In genomic region chr4:165006886-165007285, GRCh38 we compare ENCODE assay signal across 38 cellular contexts. TPM values are rescaled to one million over a fixed set of nuclear protein-coding genes. Genes with fewer than 3 reads are reported as not detected.
"Had no signal": no experiment of that assay in that cellular context is flagged by ENCODE, and none has a peak within 500 bp of the region (broad histone marks: within the 10 kb centered on the region; RNA-seq: fewer than 3 reads in every experiment).

No MANE protein-coding gene starts in this region.

- H3K27ac ChIP-seq: ascending aorta, cardiac muscle cell, KMS-11, Peyer's patch, SJSA1 had no signal

- H3K4me1 ChIP-seq: ascending aorta, Peyer's patch, SJSA1 had no signal

- H3K9me2 ChIP-seq: SK-N-SH had no signal

- H3K27me3 ChIP-seq: ascending aorta, cardiac muscle cell, Peyer's patch had no signal

- H3K4me3 ChIP-seq: ascending aorta, cardiac muscle cell, Peyer's patch, SJSA1 had no signal

- ATAC-seq: activated CD4-positive, alpha-beta T cell treated with anti-CD3 and anti-CD28 coated beads for 36 hours; activated CD4-positive, CD25-positive, alpha-beta regulatory T cell treated with anti-CD3 and anti-CD28 coated beads, Interleukin-2, amount 50 U/mL, for 24 hours; activated CD8-positive, alpha-beta T cell treated with anti-CD3 and anti-CD28 coated beads, Interleukin-2, amount 10 ng/mL, durations not matched to agents 7 days and 5 days; PC-3 had no signal

- DNase-seq: activated CD4-positive, alpha-beta T cell treated with anti-CD3 and anti-CD28 coated beads for 36 hours; activated CD4-positive, alpha-beta T cell treated with anti-CD3 and anti-CD28 coated beads, Interleukin-2, amount 10 ng/mL, durations not matched to agents 7 days and 5 days; activated CD4-positive, alpha-beta T cell treated with anti-CD3 and anti-CD28 coated beads, Interleukin-2, amount 50 U/mL, for 48 hours; activated CD8-positive, alpha-beta T cell treated with anti-CD3 and anti-CD28 coated beads, Interleukin-2, amount 10 ng/mL, durations not matched to agents 7 days and 5 days; activated gamma-delta T cell; activated naive CD4-positive, alpha-beta T cell treated with Interleukin-2 at 50 U/mL for 16 hours; activated naive CD8-positive, alpha-beta T cell treated with anti-CD3 and anti-CD28 coated beads, Interleukin-2, amount 10 ng/mL, durations not matched to agents 7 days and 5 days; activated T-cell treated with anti-CD3 and anti-CD28 coated beads, Interleukin-2, amount 50 U/mL, for 24 hours; amygdala; MM.1S; MV-4-11; NCI-H1092; NCI-H1694 treated with DMSO at 0.1 percent for 48 hours; NCI-H2029; NCI-H2227 treated with DMSO at 0.1 percent for 48 hours; NCI-H446; NCI-H510A treated with DMSO at 0.1 percent for 48 hours; NCI-H526 treated with DMSO at 0.1 percent for 48 hours; NCI-H774; NK-92 treated with Interleukin-12 subunit alpha and Interleukin-12 subunit beta, amount 100 ng/mL, for 24 hours; PC-3; Peyer's patch; RPMI8226; SHP77 treated with DMSO at 0.1 percent for 48 hours; SK-N-SH had no signal

- H3K36me3 ChIP-seq: ascending aorta, cardiac muscle cell, Peyer's patch, SJSA1 had no signal

- H3K4me2 ChIP-seq: KMS-11, SK-N-SH had no signal

- H3K4me1 Mint-ChIP-seq: activated naive CD4-positive, alpha-beta T cell treated with anti-CD3 and anti-CD28 coated beads, Interleukin-2, amount 50 U/mL, for 24 hours; central memory CD8-positive, alpha-beta T cell had no signal

- H3K9ac ChIP-seq: KMS-11, SK-N-SH had no signal

- H3K9me3 Mint-ChIP-seq: activated CD4-positive, alpha-beta T cell treated with anti-CD3 and anti-CD28 coated beads, Interleukin-2, amount 10 ng/mL, durations not matched to agents 7 days and 5 days; activated naive CD4-positive, alpha-beta T cell treated with anti-CD3 and anti-CD28 coated beads, Interleukin-2, amount 50 U/mL, for 24 hours; activated naive CD8-positive, alpha-beta T cell treated with anti-CD3 and anti-CD28 coated beads, Interleukin-2, amount 10 ng/mL, durations not matched to agents 7 days and 5 days; activated T-cell treated with anti-CD3 and anti-CD28 coated beads, Interleukin-2, amount 50 U/mL, for 24 hours; activated T-helper 2 cell treated with anti-CD3 and anti-CD28 coated beads, Interferon-gamma antibody, Interleukin-2, Interleukin-4, amounts not matched to agents 10 μg/mL and 5 μg/mL and 100 μg/mL, durations not matched to agents 14 hours and 24 hours and 36 hours; central memory CD8-positive, alpha-beta T cell; T-helper 1 cell treated with Interleukin-12 subunit alpha and Interleukin-12 subunit beta and Interleukin-4 antibody, amounts not matched to agents 30 μg/mL and 1 μg/mL, for 36 hours; T-helper 2 cell treated with Interferon-gamma antibody and Interleukin-4, amounts not matched to agents 5 μg/mL and 100 μg/mL, for 36 hours had no signal

- H3K4me3 Mint-ChIP-seq: activated CD4-positive, alpha-beta T cell treated with anti-CD3 and anti-CD28 coated beads for 36 hours; activated CD4-positive, alpha-beta T cell treated with anti-CD3 and anti-CD28 coated beads, Interleukin-2, amount 10 ng/mL, durations not matched to agents 7 days and 5 days; activated CD8-positive, alpha-beta T cell treated with anti-CD3 and anti-CD28 coated beads, Interleukin-2, amount 10 ng/mL, durations not matched to agents 7 days and 5 days; activated naive CD4-positive, alpha-beta T cell treated with anti-CD3 and anti-CD28 coated beads, Interleukin-2, amount 50 U/mL, for 24 hours; activated naive CD8-positive, alpha-beta T cell treated with anti-CD3 and anti-CD28 coated beads, Interleukin-2, amount 10 ng/mL, durations not matched to agents 7 days and 5 days; activated T-cell treated with anti-CD3 and anti-CD28 coated beads, Interleukin-2, amount 50 U/mL, for 24 hours; central memory CD8-positive, alpha-beta T cell; T-helper 1 cell treated with Interleukin-12 subunit alpha and Interleukin-12 subunit beta and Interleukin-4 antibody, amounts not matched to agents 30 μg/mL and 1 μg/mL, for 36 hours; T-helper 2 cell treated with Interferon-gamma antibody and Interleukin-4, amounts not matched to agents 5 μg/mL and 100 μg/mL, for 36 hours had no signal

- FAIRE-seq: TTC549 had no signal

- H3K27me3 Mint-ChIP-seq: central memory CD8-positive, alpha-beta T cell had no signal

- H3K9me3 ChIP-seq: ascending aorta, Peyer's patch, SJSA1, SK-N-SH had no signal

- H3K27ac Mint-ChIP-seq: activated CD4-positive, alpha-beta T cell treated with anti-CD3 and anti-CD28 coated beads for 36 hours; activated CD4-positive, alpha-beta T cell treated with anti-CD3 and anti-CD28 coated beads, Interleukin-2, amount 10 ng/mL, durations not matched to agents 7 days and 5 days; activated CD8-positive, alpha-beta T cell treated with anti-CD3 and anti-CD28 coated beads, Interleukin-2, amount 10 ng/mL, durations not matched to agents 7 days and 5 days; activated naive CD4-positive, alpha-beta T cell treated with anti-CD3 and anti-CD28 coated beads, Interleukin-2, amount 50 U/mL, for 24 hours; activated T-cell treated with anti-CD3 and anti-CD28 coated beads, Interleukin-2, amount 50 U/mL, for 24 hours; activated T-helper 2 cell treated with anti-CD3 and anti-CD28 coated beads, Interferon-gamma antibody, Interleukin-2, Interleukin-4, amounts not matched to agents 10 μg/mL and 5 μg/mL and 100 μg/mL, durations not matched to agents 14 hours and 24 hours and 36 hours; T-helper 2 cell treated with Interferon-gamma antibody and Interleukin-4, amounts not matched to agents 5 μg/mL and 100 μg/mL, for 36 hours had no signal

- H3K36me3 Mint-ChIP-seq: activated naive CD4-positive, alpha-beta T cell treated with anti-CD3 and anti-CD28 coated beads, Interleukin-2, amount 50 U/mL, for 24 hours; activated naive CD8-positive, alpha-beta T cell treated with anti-CD3 and anti-CD28 coated beads, Interleukin-2, amount 10 ng/mL, durations not matched to agents 7 days and 5 days had no signal

RNA-seq across cellular contexts. Expression of gene TRIM60, which starts 24.9 kb away (rescaled TPM):
- total RNA-seq: activated CD4-positive, alpha-beta T cell treated with anti-CD3 and anti-CD28 coated beads for 36 hours; activated CD4-positive, alpha-beta T cell treated with anti-CD3 and anti-CD28 coated beads, Interleukin-2, amount 10 ng/mL, durations not matched to agents 7 days and 5 days; activated CD8-positive, alpha-beta T cell treated with anti-CD3 and anti-CD28 coated beads, Interleukin-2, amount 10 ng/mL, durations not matched to agents 7 days and 5 days; activated naive CD8-positive, alpha-beta T cell treated with anti-CD3 and anti-CD28 coated beads, Interleukin-2, amount 10 ng/mL, durations not matched to agents 7 days and 5 days; activated T-helper 2 cell treated with anti-CD3 and anti-CD28 coated beads, Interferon-gamma antibody, Interleukin-2, Interleukin-4, amounts not matched to agents 10 μg/mL and 5 μg/mL and 100 μg/mL, durations not matched to agents 14 hours and 24 hours and 36 hours; ascending aorta; cardiac muscle cell; LHCN-M2; PC-3; Peyer's patch; SJSA1 had no signal
- polyA plus RNA-seq: adipose tissue, cardiac muscle cell, SK-N-SH had no signal

RNA-seq across cellular contexts. Expression of gene TRIM61, which starts 29.4 kb away (rescaled TPM):
- total RNA-seq: ascending aorta, LHCN-M2, PC-3, SJSA1 had no signal
- polyA plus RNA-seq: SK-N-SH had no signal

RNA-seq across cellular contexts. Expression of gene TRIM75, which starts 46.8 kb away (rescaled TPM):
- total RNA-seq: activated CD4-positive, alpha-beta T cell treated with anti-CD3 and anti-CD28 coated beads for 36 hours; activated CD4-positive, alpha-beta T cell treated with anti-CD3 and anti-CD28 coated beads, Interleukin-2, amount 10 ng/mL, durations not matched to agents 7 days and 5 days; activated CD8-positive, alpha-beta T cell treated with anti-CD3 and anti-CD28 coated beads, Interleukin-2, amount 10 ng/mL, durations not matched to agents 7 days and 5 days; activated naive CD8-positive, alpha-beta T cell treated with anti-CD3 and anti-CD28 coated beads, Interleukin-2, amount 10 ng/mL, durations not matched to agents 7 days and 5 days; activated T-helper 2 cell treated with anti-CD3 and anti-CD28 coated beads, Interferon-gamma antibody, Interleukin-2, Interleukin-4, amounts not matched to agents 10 μg/mL and 5 μg/mL and 100 μg/mL, durations not matched to agents 14 hours and 24 hours and 36 hours; ascending aorta; cardiac muscle cell; PC-3; Peyer's patch; SJSA1 had no signal
- polyA plus RNA-seq: adipose tissue, cardiac muscle cell, SK-N-SH had no signal
